ENCODE assay signal across 20 cellular contexts in the genomic region with DNA sequence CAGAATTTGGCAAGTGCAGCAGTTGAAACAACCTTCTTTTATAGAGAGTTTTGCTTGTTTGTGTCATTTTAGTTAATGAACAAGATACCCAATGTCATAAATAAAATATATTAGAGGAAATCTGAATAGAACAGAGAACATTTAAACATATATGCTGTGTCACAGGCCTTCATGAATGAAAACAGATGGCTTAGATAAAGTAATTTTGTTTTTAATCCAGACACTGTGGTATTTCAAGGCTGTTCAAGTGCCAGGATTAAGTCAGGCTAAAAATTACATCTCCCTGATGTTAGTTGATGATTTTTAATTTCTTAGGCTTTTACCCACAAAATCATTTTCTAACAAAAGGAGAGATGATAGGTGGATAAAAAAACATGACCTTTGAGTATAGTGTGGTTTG. TPM values are rescaled to one million over a fixed set of nuclear protein-coding genes. Genes with fewer than 3 reads are reported as not detected.
DNase-seq lines count a peak whose midpoint lies in the region; ATAC-seq and TF ChIP-seq lines count a peak whose summit lies in the region.
"Had no signal": no experiment of that assay in that cellular context is flagged by ENCODE, and none has a peak within 500 bp of the region (broad histone marks: within the 10 kb centered on the region; RNA-seq: fewer than 3 reads in every experiment).

No MANE protein-coding gene starts in this region.

- H3K9me2 ChIP-seq in GM23248 (ENCODE audit: insufficient read depth): no peaks in the 10 kb centered on the region

- H3K9ac ChIP-seq in GM23248: peak overlapping the region; percentile 57; the same call in 1 of the 2 replicates
- peak overlapping the region; percentile 4 for H3K9ac ChIP-seq in SK-N-MC (ENCODE audit: insufficient read length)

- no peaks in the 10 kb centered on the region for H4K20me1 ChIP-seq in GM23248 (ENCODE audit: insufficient read depth)

- no peak overlapping the region for H3K4me3 Mint-ChIP-seq in activated CD4-positive, alpha-beta T cell treated with anti-CD3 and anti-CD28 coated beads for 36 hours

- H3K4me2 ChIP-seq in GM23248 (ENCODE audit: unreplicated experiment): peak overlapping the region; percentile 64

- H3K27me3 ChIP-seq in GM23248 (replicated peaks; ENCODE audit: insufficient read depth): no peaks in the 10 kb centered on the region
- no peaks in the 10 kb centered on the region for H3K27me3 ChIP-seq in prostate gland (replicated peaks; ENCODE audit: insufficient read depth)
- H3K27me3 ChIP-seq: BE2C had no signal

- ATAC-seq in activated CD4-positive, alpha-beta T cell treated with anti-CD3 and anti-CD28 coated beads for 36 hours: no peak
- no peak for ATAC-seq in GM21723 (IDR thresholded peaks at IDR 0.05; ENCODE audit: unreplicated experiment)
- ATAC-seq: Panc1 had no signal

- peak; percentile 11 for DNase-seq in AG20443 (ENCODE audit: low spot score)
- peak; percentile 30 for DNase-seq in GM23248
- no peak for DNase-seq in SK-N-MC (ENCODE audit: low read depth, low spot score)
- peak; percentile 30 for DNase-seq in fibroblast of mammary gland (ENCODE audit: low read depth)
- no peak for DNase-seq in prostate gland (ENCODE audit: low spot score)
- no peak for DNase-seq in activated effector memory CD4-positive, alpha-beta T cell treated with anti-CD3 and anti-CD28 coated beads, Interleukin-2, amount 50 U/mL, for 16 hours
- DNase-seq in activated CD4-positive, alpha-beta T cell treated with anti-CD3 and anti-CD28 coated beads for 36 hours: no peak
- DNase-seq: BE2C, COR-L47, DMS153, GDM1, Karpas-422, MV-4-11, NCI-H1105 treated with DMSO at 0.1 percent for 48 hours, NCI-H1694, NCI-H446 treated with DMSO at 0.1 percent for 48 hours, NCI-H748 treated with DMSO at 0.1 percent for 48 hours had no signal

- no peaks in the 10 kb centered on the region for H3K9me3 Mint-ChIP-seq in activated CD4-positive, alpha-beta T cell treated with anti-CD3 and anti-CD28 coated beads for 36 hours (ENCODE audit: low read depth)

- in situ Hi-C loops in GM23248 (cut with MboI): no loop called here

- H3K9me3 ChIP-seq in GM23248 (ENCODE audit: low read depth) (no peaks in the 10 kb centered on the region), SK-N-MC (ENCODE audit: low read depth, low read length) (no peaks in the 10 kb centered on the region), prostate gland (no peaks in the 10 kb centered on the region)
- H3K9me3 ChIP-seq: BE2C had no signal

- H3K4me1 ChIP-seq in GM23248 (ENCODE audit: insufficient read depth) (peaks cover 48% of the 10 kb centered on the region), prostate gland (replicated peaks) (no peaks in the 10 kb centered on the region)
- H3K4me1 ChIP-seq: BE2C had no signal

- no peak for TF ChIP-seq CTCF in fibroblast of mammary gland (conservative IDR thresholded peaks at IDR 0.05; ENCODE audit: control insufficient read depth, insufficient read depth, low read depth, low read length)
- TF ChIP-seq CTCF in prostate gland (IDR thresholded peaks at IDR 0.05): no peak

- no peak for TF ChIP-seq POLR2A in prostate gland (IDR thresholded peaks at IDR 0.05)

- H3K4me3 ChIP-seq in GM23248 (no peak overlapping the region), SK-N-MC (no peak overlapping the region), fibroblast of mammary gland (ENCODE audit: control insufficient read depth, low read depth, low read length) (no peak overlapping the region), prostate gland (no peak overlapping the region)

- intact Hi-C loops in prostate gland (cut with DNase I): no loop called here
- intact Hi-C loops in activated CD4-positive, alpha-beta T cell treated with anti-CD3 and anti-CD28 coated beads for 36 hours (cut with DNase I, micrococcal nuclease): no loop called here

- H3K27ac Mint-ChIP-seq in activated CD4-positive, alpha-beta T cell treated with anti-CD3 and anti-CD28 coated beads for 36 hours: no peak overlapping the region

- CTCF ChIA-PET in activated CD4-positive, alpha-beta T cell treated with anti-CD3 and anti-CD28 coated beads for 36 hours (lab: Charles Lee): no interaction called here

- no peaks in the 10 kb centered on the region for H3K4me1 Mint-ChIP-seq in activated CD4-positive, alpha-beta T cell treated with anti-CD3 and anti-CD28 coated beads for 36 hours

- H3K27me3 Mint-ChIP-seq in activated CD4-positive, alpha-beta T cell treated with anti-CD3 and anti-CD28 coated beads for 36 hours: no peaks in the 10 kb centered on the region

- H3K79me2 ChIP-seq in GM23248 (ENCODE audit: insufficient read depth): no peaks in the 10 kb centered on the region

- H3K36me3 Mint-ChIP-seq in activated CD4-positive, alpha-beta T cell treated with anti-CD3 and anti-CD28 coated beads for 36 hours (ENCODE audit: low read depth): peaks cover 41% of the 10 kb centered on the region

- H3K36me3 ChIP-seq in GM23248 (ENCODE audit: low read depth) (no peaks in the 10 kb centered on the region), SK-N-MC (ENCODE audit: insufficient read depth, low read length) (no peaks in the 10 kb centered on the region), prostate gland (no peaks in the 10 kb centered on the region)
- H3K36me3 ChIP-seq: BE2C had no signal

- H3K27ac ChIP-seq in GM23248 (peak overlapping the region; percentile 87), SK-N-MC (no peak overlapping the region; the same call in 1 of the 2 replicates), prostate gland (no peak overlapping the region)

- H2AFZ ChIP-seq in GM23248: no peak overlapping the region

- peaks cover 49% of the 10 kb centered on the region for H3F3A ChIP-seq in GM23248 (ENCODE audit: insufficient read depth)

- POLR2A ChIA-PET in activated CD4-positive, alpha-beta T cell treated with anti-CD3 and anti-CD28 coated beads for 36 hours (lab: Charles Lee): no interaction called here

RNA-seq across cellular contexts. Expression of a gene that starts 4.9 kb away (rescaled TPM):
- total RNA-seq in GM23248 (2014; rRNA removed; shearing (Covaris generic)): 25.0 and 25.2 TPM in 2 replicates
- polyA plus RNA-seq in GM23248 (2016; fragmentation: Nextera tagmentation; extraction: Ambion mirVana): 13.4 and 14.8 TPM in 2 replicates
- under 1 TPM in 1 of 2 donors, not detected in 1; 0.09 TPM for total RNA-seq in prostate gland
- under 1 TPM; 0.09 TPM for total RNA-seq in activated CD4-positive, alpha-beta T cell treated with anti-CD3 and anti-CD28 coated beads for 36 hours
- total RNA-seq: Daoy had no signal

Comparison
In these comparisons a context has a peak if more than half of its experiments do, and no peak if none do; other contexts are left out.
1. DNase-seq: peak in AG20443 (single experiment), GM23248 (single experiment) and fibroblast of mammary gland (single experiment); none in SK-N-MC (single experiment), prostate gland (single experiment), activated effector memory CD4-positive, alpha-beta T cell treated with anti-CD3 and anti-CD28 coated beads, Interleukin-2, amount 50 U/mL, for 16 hours (single experiment) and activated CD4-positive, alpha-beta T cell treated with anti-CD3 and anti-CD28 coated beads for 36 hours (single experiment).
2. RNA of a gene that starts 4.9 kb away (total RNA-seq): 25.0 to 25.2 TPM in GM23248; 0.09 TPM in prostate gland and 0.09 TPM in activated CD4-positive, alpha-beta T cell treated with anti-CD3 and anti-CD28 coated beads for 36 hours; every median in the first group is over 10 times any median in the second.